Comparison of ENCODE assay signal across 8 cellular contexts in the genomic region with DNA sequence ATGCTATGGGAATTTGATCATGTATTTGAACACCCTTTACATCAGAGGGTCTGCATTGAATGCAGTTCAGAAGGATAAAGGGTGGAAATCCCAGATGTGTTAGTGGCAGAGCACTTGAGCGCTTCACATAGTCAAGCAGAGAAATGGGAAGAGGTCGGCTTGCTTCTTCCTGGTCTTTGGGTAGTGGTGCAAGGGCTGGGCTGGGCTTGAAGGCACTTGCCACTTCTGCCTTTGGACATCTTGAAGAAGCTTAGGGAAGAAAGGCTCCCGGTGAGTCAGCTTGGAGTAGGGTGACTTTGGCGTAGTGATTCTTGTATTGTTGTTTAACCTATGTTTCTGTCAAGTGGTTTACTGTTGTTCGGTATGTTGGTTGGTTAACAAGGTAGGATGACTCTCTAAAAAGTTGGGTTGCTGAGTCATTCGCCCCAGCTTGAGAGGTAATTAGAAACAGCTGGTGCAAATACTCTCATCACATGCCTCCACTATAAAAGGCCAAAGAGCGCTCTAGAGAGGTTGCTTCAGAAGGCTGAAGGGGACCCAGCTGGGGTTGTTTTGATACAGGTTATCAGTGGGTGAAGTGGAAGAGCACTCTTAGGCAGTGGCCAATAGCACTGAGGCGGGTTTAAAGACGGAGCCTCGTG. TPM values are rescaled to one million over a fixed set of nuclear protein-coding genes. Genes with fewer than 3 reads are reported as not detected.
DNase-seq lines count a peak whose midpoint lies in the region; ATAC-seq and TF ChIP-seq lines count a peak whose summit lies in the region.

No MANE protein-coding gene starts in this region.

- H3K18ac ChIP-seq in IMR-90 (ENCODE audit: low read depth, low read length) (peak overlapping the region; percentile 86), neuronal stem cell (ENCODE audit: low read length) (peak overlapping the region; percentile 44)

- peaks cover 11% of the 10 kb centered on the region for H3K9me1 ChIP-seq in IMR-90 (ENCODE audit: insufficient read depth, low read length)

- H3K4me3 ChIP-seq in IMR-90 (ENCODE audit: insufficient read depth, low read depth, low read length) (peak overlapping the region; percentile 96), Panc1 (ENCODE audit: low read depth in 2 of 2, low read length in 2 of 2) (peak overlapping the region; percentile 80 to 93), neuronal stem cell (ENCODE audit: low read length in 2 of 2) (peak overlapping the region; percentile 98 to 99)

- H2BK5ac ChIP-seq in IMR-90 (ENCODE audit: low read depth, low read length, poor library complexity, severe bottlenecking) (peak overlapping the region; percentile 95), neuronal stem cell (ENCODE audit: low read length) (no peak overlapping the region)

- no peaks in the 10 kb centered on the region for H3K27me3 ChIP-seq in IMR-90 (ENCODE audit: control insufficient read depth, insufficient read depth, low read length)
- no peaks in the 10 kb centered on the region for H3K27me3 ChIP-seq in Panc1 (ENCODE audit: control insufficient read depth, insufficient read depth, low read length)
- no peaks in the 10 kb centered on the region for H3K27me3 ChIP-seq in neuronal stem cell (ENCODE audit: control insufficient read depth in 3 of 3, insufficient read depth in 3 of 3, low read depth in 1 of 3, low read length in 3 of 3)

- no peak overlapping the region for H2AFZ ChIP-seq in IMR-90 (replicated peaks; ENCODE audit: low read length, poor library complexity)
- peak overlapping the region; percentile 96 for H2AFZ ChIP-seq in neuronal stem cell (ENCODE audit: low read length)

- H3K4me3 Mint-ChIP-seq in activated T-helper 17 cell treated with anti-CD3 and anti-CD28 coated beads, Interleukin-2, amount 50 U/mL, for 72 hours = peak overlapping the region; percentile 89

- dilution Hi-C loops in IMR-90 (cut with HindIII; ENCODE audit: low sequenced_read_pairs, unreplicated experiment) = no loop called here

- in situ Hi-C loops in IMR-90 (cut with MboI; ENCODE audit: low sequenced_read_pairs) = loop anchor here (10.0 kb wide), 1 partner anchor 125 kb away; no protein-coding TSS in a partner anchor
- in situ Hi-C loops in Panc1 (cut with HindIII; ENCODE audit: low pct_unique_long_range_greater_than_20kb, low sequenced_read_pairs) = no loop called here

- H3K36me3 Mint-ChIP-seq in activated T-helper 17 cell treated with anti-CD3 and anti-CD28 coated beads, Interleukin-2, amount 50 U/mL, for 72 hours (ENCODE audit: low read depth) = peaks cover 30% of the 10 kb centered on the region

- peak; percentile 55 for ATAC-seq in GM21723 (IDR thresholded peaks at IDR 0.05; ENCODE audit: unreplicated experiment)
- peak; percentile 24 for ATAC-seq in IMR-90 (ENCODE audit: low read depth)
- ATAC-seq in Panc1 = peak; percentile 15; the same call in 1 of the 2 replicates
- peak; percentile 63 for ATAC-seq in activated T-helper 17 cell treated with anti-CD3 and anti-CD28 coated beads, Interleukin-2, amount 50 U/mL, for 72 hours (replicated peaks)

- TF ChIP-seq CTCF in IMR-90 (conservative IDR thresholded peaks at IDR 0.05; ENCODE audit: low read depth, low read length) (no peak), Panc1 (IDR thresholded peaks at IDR 0.05) (no peak)

- CTCF ChIA-PET in IMR-90 (lab: Yijun Ruan, JAX) = interaction anchor here (0.9 to 2.1 kb wide), 5 partner anchors 35 to 211 kb away, joined by 3 to 6 read pairs (median 3); no protein-coding TSS in a partner anchor
- CTCF ChIA-PET in Panc1 (lab: Charles Lee) = no interaction called here

- H3K4ac ChIP-seq in IMR-90 (ENCODE audit: low read depth, low read length) (peak overlapping the region; percentile 99), neuronal stem cell (ENCODE audit: low read length) (no peak overlapping the region)

- peak overlapping the region; percentile 100 for H2AK9ac ChIP-seq in IMR-90 (replicated peaks; ENCODE audit: low read depth, low read length, poor library complexity)

- H3K4me2 ChIP-seq in IMR-90 (ENCODE audit: low read depth, low read length) (peak overlapping the region; percentile 90), neuronal stem cell (ENCODE audit: insufficient read depth, low read length, poor library complexity, severe bottlenecking) (peak overlapping the region; percentile 93)

- H3K23ac ChIP-seq in IMR-90 (ENCODE audit: low read depth, low read length) (peak overlapping the region; percentile 100), neuronal stem cell (ENCODE audit: low read depth, low read length, poor library complexity) (no peak overlapping the region)

- H3K9ac ChIP-seq in IMR-90 (ENCODE audit: low read depth, low read length) (peak overlapping the region; percentile 88), neuronal stem cell (ENCODE audit: low read depth, low read length, poor library complexity) (no peak overlapping the region)

- H4K8ac ChIP-seq in IMR-90 (ENCODE audit: low read depth in 2 of 2, low read length in 2 of 2) = peak overlapping the region; percentile 64 to 89
- H4K8ac ChIP-seq in neuronal stem cell (ENCODE audit: low read depth, low read length) = no peak overlapping the region

- H2BK120ac ChIP-seq in IMR-90 (ENCODE audit: low read depth, low read length) (peak overlapping the region; percentile 91), neuronal stem cell (ENCODE audit: low read depth, low read length) (peak overlapping the region; percentile 77)

- no TSS peak for BruUV-seq in IMR-90 (replicated peaks; lab: Mats Ljungman, UMichigan)
- BruUV-seq in Panc1 (replicated peaks; lab: Mats Ljungman, UMichigan) = TSS peak; percentile 63

- peak overlapping the region; percentile 87 for H4K5ac ChIP-seq in IMR-90 (ENCODE audit: low read depth, low read length)

- DNase-seq in EH (ENCODE audit: low read depth) (peak; percentile 93), IMR-90 (peak; percentile 97), Panc1 (ENCODE audit: low read depth, low spot score) (peak; percentile 10), foreskin melanocyte (peak; percentile 20), neuronal stem cell (ENCODE audit: low spot score) (peak; percentile 32), ureter (ENCODE audit: low spot score) (peak; percentile 55)

- H2AK5ac ChIP-seq in IMR-90 (ENCODE audit: low read depth, low read length) (peak overlapping the region; percentile 82), neuronal stem cell (ENCODE audit: low read depth, low read length) (no peak overlapping the region)

- H3K79me1 ChIP-seq in IMR-90 (ENCODE audit: low read depth in 1 of 2, low read length in 2 of 2) (peaks cover 3 to 44% of the 10 kb centered on the region in 2 experiments; a peak in 3 of 4 replicates), neuronal stem cell (ENCODE audit: low read depth, low read length) (peaks cover 8% of the 10 kb centered on the region)

- H3K36me3 ChIP-seq in IMR-90 (ENCODE audit: control insufficient read depth, insufficient read depth, low read length) = no peaks in the 10 kb centered on the region
- H3K36me3 ChIP-seq in Panc1 (ENCODE audit: control insufficient read depth, insufficient read depth, low read length) = no peaks in the 10 kb centered on the region
- H3K36me3 ChIP-seq in neuronal stem cell (replicated peaks in 1 of 2; ENCODE audit: control insufficient read depth in 2 of 2, insufficient read depth in 2 of 2, low read length in 2 of 2) = no peaks in the 10 kb centered on the region

- peaks cover 55% of the 10 kb centered on the region for H4K20me1 ChIP-seq in IMR-90 (ENCODE audit: insufficient read depth, low read length)

- peaks cover 8% of the 10 kb centered on the region for H3K4me1 ChIP-seq in IMR-90 (ENCODE audit: control insufficient read depth, insufficient read depth, low read length)
- H3K4me1 ChIP-seq in Panc1 (ENCODE audit: control insufficient read depth, insufficient read depth, low read length) = peaks cover 19% of the 10 kb centered on the region
- H3K4me1 ChIP-seq in neuronal stem cell (ENCODE audit: control insufficient read depth in 2 of 2, insufficient read depth in 1 of 2, low read depth in 1 of 2, low read length in 2 of 2) = peaks cover 6 to 11% of the 10 kb centered on the region in 2 donors

- peak; percentile 58; the same call in 1 of the 2 replicates for TF ChIP-seq POLR2A in IMR-90 (IDR thresholded peaks at IDR 0.05; ENCODE audit: low read depth, low read length)

- H2BK20ac ChIP-seq in IMR-90 (ENCODE audit: low read depth, low read length) = peak overlapping the region; percentile 82

- peaks cover 6% of the 10 kb centered on the region for H3K9me3 Mint-ChIP-seq in activated T-helper 17 cell treated with anti-CD3 and anti-CD28 coated beads, Interleukin-2, amount 50 U/mL, for 72 hours

- peak overlapping the region; percentile 95 for H3K27ac Mint-ChIP-seq in activated T-helper 17 cell treated with anti-CD3 and anti-CD28 coated beads, Interleukin-2, amount 50 U/mL, for 72 hours

- peak overlapping the region; percentile 100 for H3K14ac ChIP-seq in IMR-90 (replicated peaks; ENCODE audit: low read depth, low read length)
- H3K14ac ChIP-seq in neuronal stem cell (ENCODE audit: low read length) = no peak overlapping the region

- no peak overlapping the region for H2BK12ac ChIP-seq in neuronal stem cell (ENCODE audit: low read length)

- intact Hi-C loops in IMR-90 (cut with micrococcal nuclease) (loop anchor here (1.0 to 2.0 kb wide), 6 partner anchors 43 to 549 kb away; no protein-coding TSS in a partner anchor), Panc1 (cut with micrococcal nuclease; ENCODE audit: unreplicated experiment) (no loop called here)

- H3K9me3 ChIP-seq in IMR-90 (ENCODE audit: control insufficient read depth, insufficient read depth, low read length) (no peaks in the 10 kb centered on the region; the same call in 1 of the 2 replicates), Panc1 (ENCODE audit: control insufficient read depth, insufficient read depth, low read depth, low read length) (no peaks in the 10 kb centered on the region), neuronal stem cell (replicated peaks in 1 of 2; ENCODE audit: control insufficient read depth in 2 of 2, insufficient read depth in 1 of 2, low read depth in 1 of 2, low read length in 2 of 2) (peaks cover 1 to 2% of the 10 kb centered on the region in 2 donors)

- POLR2A ChIA-PET in IMR-90 (lab: Charles Lee; ENCODE audit: unreplicated experiment) (interaction anchor here (0.6 to 2.8 kb wide), 6 partner anchors 13 to 230 kb away, joined by 3 to 14 read pairs (median 4); no protein-coding TSS in a partner anchor), Panc1 (lab: Charles Lee) (no interaction called here)

- H3K56ac ChIP-seq in IMR-90 (ENCODE audit: extremely low read depth, insufficient read depth, low read length) = peak overlapping the region; percentile 89

- WGBS in IMR-90 (ENCODE audit: extremely low coverage in 2 of 2, insufficient read length in 1 of 2), 2 experiments = 0% methylated on average over 2 of the region's 10 CpGs; no CpG with 5 or more reads in 1 of the 2 experiments
- WGBS in neuronal stem cell (ENCODE audit: extremely low coverage in 2 of 2, insufficient read length in 2 of 2, insufficient replicate concordance in 1 of 2), 2 donors = no CpG with 5 or more reads among the region's 10 CpGs

- no peak for TF ChIP-seq RAD21 in IMR-90 (IDR thresholded peaks at IDR 0.05; ENCODE audit: low read length)

- H3K4me1 Mint-ChIP-seq in activated T-helper 17 cell treated with anti-CD3 and anti-CD28 coated beads, Interleukin-2, amount 50 U/mL, for 72 hours = peaks cover 39% of the 10 kb centered on the region

- H3K27me3 Mint-ChIP-seq in activated T-helper 17 cell treated with anti-CD3 and anti-CD28 coated beads, Interleukin-2, amount 50 U/mL, for 72 hours = no peaks in the 10 kb centered on the region

- H3K27ac ChIP-seq in IMR-90 (ENCODE audit: insufficient read depth, low read length) (peak overlapping the region; percentile 95), Panc1 (ENCODE audit: low read length) (peak overlapping the region; percentile 78), neuronal stem cell (replicated peaks; ENCODE audit: low read length) (peak overlapping the region; percentile 19)

- H4K91ac ChIP-seq in IMR-90 (ENCODE audit: insufficient read depth, low read depth, low read length) = peak overlapping the region; percentile 97
- no peak overlapping the region for H4K91ac ChIP-seq in neuronal stem cell (ENCODE audit: low read depth, low read length, poor library complexity)

- peak overlapping the region; percentile 58; the same call in 2 of the 3 replicates for H2BK15ac ChIP-seq in IMR-90 (ENCODE audit: low read depth, low read length)
- no peak overlapping the region for H2BK15ac ChIP-seq in neuronal stem cell (ENCODE audit: low read length)

RNA-seq across cellular contexts. Expression of a gene that starts 1.3 kb away (rescaled TPM):
- total RNA-seq in IMR-90 (2012; rRNA removed) (108 and 132 TPM in 2 replicates), Panc1 (2021; ENCODE audit: unreplicated experiment) (20.0 TPM), ureter (75.7 TPM)
- polyA plus RNA-seq in IMR-90 (2012; rRNA removed) = 19.6 and 23.1 TPM in 2 replicates
- polyA plus RNA-seq in IMR-90 (2012; cell fraction: cytosol; rRNA removed) = 8.3 and 11.9 TPM in 2 replicates
- polyA plus RNA-seq in IMR-90 (2012; cell fraction: nucleus; rRNA removed; ENCODE audit: low replicate concordance) = 7.9 and 44.3 TPM in 2 replicates
- 5.4 TPM for polyA plus RNA-seq in Panc1 (2012; ENCODE audit: insufficient read length)
- 10 to 100 TPM; 26.9 to 86.0 TPM for total RNA-seq in activated T-helper 17 cell treated with anti-CD3 and anti-CD28 coated beads, Interleukin-2, amount 50 U/mL, for 72 hours
- polyA plus RNA-seq in neuronal stem cell (2013, experiment 1 of 2) = 30.5 TPM
- 33.1 TPM for polyA plus RNA-seq in neuronal stem cell (2013, experiment 2 of 2)

Comparison
In these comparisons a context has a peak if more than half of its experiments do, and no peak if none do; other contexts are left out.
1. Peak in every context shown above with its lines: DNase-seq, ATAC-seq, H3K4me3 ChIP-seq and H3K27ac ChIP-seq.
2. DNase-seq: peak in every context shown above with its lines; median percentile 97 in IMR-90; 93 in EH; 55 in ureter; 32 in neuronal stem cell; 20 in foreskin melanocyte; 10 in Panc1.
3. H3K27ac ChIP-seq: peak in every context shown above with its lines; median percentile 95 in IMR-90; 78 in Panc1; 19 in neuronal stem cell.